Comparison of ENCODE assay signal across 28 cellular contexts in the genomic region with DNA sequence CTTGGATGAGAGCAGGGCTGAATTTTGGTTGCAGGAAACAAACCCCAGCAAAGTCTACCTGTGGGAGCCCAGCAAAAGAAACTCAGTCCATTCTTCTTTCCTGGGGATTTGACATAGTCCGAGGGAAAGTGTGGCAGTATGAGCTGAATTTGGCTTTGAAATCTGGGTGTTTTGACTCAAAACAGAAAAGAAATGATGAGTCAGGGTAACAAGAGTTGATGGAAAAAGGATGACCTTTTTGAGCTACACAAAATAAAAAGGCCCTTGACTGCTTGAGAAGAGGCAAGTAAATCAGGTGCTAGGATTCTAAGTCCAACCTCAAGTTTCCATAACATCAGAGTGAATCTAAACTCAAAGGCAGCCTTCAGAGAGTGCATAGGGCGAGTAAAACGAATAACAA.
"Had no signal": no experiment of that assay in that cellular context is flagged by ENCODE, and none has a peak within 500 bp of the region (broad histone marks: within the 10 kb centered on the region; RNA-seq: fewer than 3 reads in every experiment).

No MANE protein-coding gene starts in this region.

- H3K4me3 Mint-ChIP-seq: naive thymus-derived CD4-positive, alpha-beta T cell; natural killer cell; nephron progenitor cell; neural crest cell; stimulated activated effector memory CD8-positive, alpha-beta T cell treated with anti-CD3 and anti-CD28 coated beads, Interleukin-12 subunit alpha, Interleukin-12 subunit beta, amount 100 ng/mL, for 72 hours; stimulated activated naive B cell treated with anti-CD40 and anti-IgM and Interleukin-4, amounts not matched to agents 10 μg/mL and 1 μg/mL and 100 μg/mL, for 72 hours; stimulated activated naive CD8-positive, alpha-beta T cell treated with anti-CD3 and anti-CD28 coated beads, Interleukin-15, Interleukin-2, amounts not matched to agents 100 ng/mL and 50 ng/mL, for 24 hours had no signal

- H3K36me3 Mint-ChIP-seq: natural killer cell; stimulated activated naive B cell treated with anti-CD40 and anti-IgM and Interleukin-4, amounts not matched to agents 10 μg/mL and 1 μg/mL and 100 μg/mL, for 72 hours had no signal

- H3K4me1 Mint-ChIP-seq: naive thymus-derived CD4-positive, alpha-beta T cell; neural crest cell; stimulated activated effector memory CD8-positive, alpha-beta T cell treated with anti-CD3 and anti-CD28 coated beads, Interleukin-12 subunit alpha, Interleukin-12 subunit beta, amount 100 ng/mL, for 72 hours; stimulated activated naive B cell treated with anti-CD40 and anti-IgM and Interleukin-4, amounts not matched to agents 10 μg/mL and 1 μg/mL and 100 μg/mL, for 72 hours had no signal

- H3K27me3 ChIP-seq: neutrophil, pancreas, stomach, thyroid gland, tibial nerve, upper lobe of left lung, vagina had no signal

- H3K9me3 Mint-ChIP-seq: natural killer cell; nephron progenitor cell; neural crest cell; stimulated activated naive B cell treated with anti-CD40 and anti-IgM and Interleukin-4, amounts not matched to agents 10 μg/mL and 1 μg/mL and 100 μg/mL, for 72 hours had no signal

- H3K36me3 ChIP-seq: neutrophil, pancreas, prostate gland, spleen, stomach, thoracic aorta, thyroid gland, tibial nerve, upper lobe of left lung, vagina had no signal

- H3K4me3 ChIP-seq: pancreas, prostate gland, skin epidermis, smooth muscle cell, spleen, stomach, thoracic aorta, thyroid gland, tibial nerve, upper lobe of left lung, vagina had no signal

- FAIRE-seq: pancreas, urothelium cell line had no signal

- H3K27ac Mint-ChIP-seq: naive thymus-derived CD4-positive, alpha-beta T cell; natural killer cell; stimulated activated effector memory CD8-positive, alpha-beta T cell treated with anti-CD3 and anti-CD28 coated beads, Interleukin-12 subunit alpha, Interleukin-12 subunit beta, amount 100 ng/mL, for 72 hours; stimulated activated naive B cell treated with anti-CD40 and anti-IgM and Interleukin-4, amounts not matched to agents 10 μg/mL and 1 μg/mL and 100 μg/mL, for 72 hours; stimulated activated naive CD8-positive, alpha-beta T cell treated with anti-CD3 and anti-CD28 coated beads, Interleukin-15, Interleukin-2, amounts not matched to agents 100 ng/mL and 50 ng/mL, for 24 hours had no signal

- DNase-seq: naive thymus-derived CD4-positive, alpha-beta T cell; natural killer cell; nephron progenitor cell; nucleus accumbens; pancreas; right cardiac atrium; spleen; stimulated activated CD4-positive, alpha-beta T cell treated with anti-CD3 and anti-CD28 coated beads, Interleukin-12 subunit alpha, Interleukin-12 subunit beta, amount 100 ng/mL, for 4 hours; stimulated activated CD4-positive, alpha-beta T cell treated with anti-CD3 and anti-CD28 coated beads, Interleukin-1b, Interleukin-23, amount 100 ng/mL, for 48 hours; stimulated activated CD4-positive, alpha-beta T cell treated with anti-CD3 and anti-CD28 coated beads, Interleukin-4, amount 100 ng/mL, for 1 hour; stimulated activated naive B cell treated with anti-CD40 and anti-IgM and Interleukin-4, amounts not matched to agents 10 μg/mL and 1 μg/mL and 100 μg/mL, for 72 hours; stimulated activated naive CD4-positive, alpha-beta T cell treated with Interleukin-2 at 50 U/mL for 16 hours; stomach; thyroid gland; trophoblast cell; upper lobe of left lung had no signal

- H3K9me3 ChIP-seq: neutrophil, pancreas, prostate gland, spleen, stomach, thoracic aorta, thyroid gland, tibial nerve, upper lobe of left lung, vagina had no signal

- H3K27ac ChIP-seq: neutrophil, pancreas, prostate gland, skin epidermis, spleen, stomach, thoracic aorta, thyroid gland, tibial nerve, upper lobe of left lung, vagina had no signal

- H3K4me2 ChIP-seq: smooth muscle cell had no signal

- ATAC-seq: naive thymus-derived CD4-positive, alpha-beta T cell; natural killer cell; pancreas; right cardiac atrium; sciatic nerve; stimulated activated effector memory CD8-positive, alpha-beta T cell treated with anti-CD3 and anti-CD28 coated beads, Interleukin-12 subunit alpha, Interleukin-12 subunit beta, amount 100 ng/mL, for 72 hours; stimulated activated naive B cell treated with anti-CD40 and anti-IgM and Interleukin-4, amounts not matched to agents 10 μg/mL and 1 μg/mL and 100 μg/mL, for 72 hours had no signal

- H3K4me1 ChIP-seq: pancreas, prostate gland, spleen, stomach, thyroid gland, tibial nerve, upper lobe of left lung, vagina had no signal

- H3K27me3 Mint-ChIP-seq: stimulated activated naive B cell treated with anti-CD40 and anti-IgM and Interleukin-4, amounts not matched to agents 10 μg/mL and 1 μg/mL and 100 μg/mL, for 72 hours; stimulated activated naive CD8-positive, alpha-beta T cell treated with anti-CD3 and anti-CD28 coated beads, Interleukin-15, Interleukin-2, amounts not matched to agents 100 ng/mL and 50 ng/mL, for 24 hours had no signal
